10 cellular contexts compared by ENCODE assay signal in the genomic region with DNA sequence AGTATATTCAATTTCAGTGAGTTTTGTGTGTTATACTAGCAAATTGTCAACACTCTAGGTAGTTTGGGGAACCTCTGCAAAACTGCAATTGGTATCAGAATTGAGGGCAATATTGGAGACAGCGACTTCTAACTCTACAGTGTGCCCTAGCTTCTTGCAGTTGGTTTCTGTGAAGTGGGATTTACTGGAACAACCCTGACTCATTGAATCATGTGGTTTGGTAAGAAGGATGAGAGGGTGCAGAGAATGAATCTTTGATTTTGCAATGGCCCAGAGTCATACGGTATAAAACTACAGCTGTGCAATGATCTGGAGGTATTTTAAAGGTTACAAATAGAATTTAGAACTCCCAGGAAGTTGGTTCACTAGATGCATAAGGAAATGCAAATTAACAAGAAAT.
DNase-seq lines count a peak whose midpoint lies in the region; ATAC-seq, FAIRE-seq and TF ChIP-seq lines count a peak whose summit lies in the region.
"Had no signal": no experiment of that assay in that cellular context is flagged by ENCODE, and none has a peak within 500 bp of the region (broad histone marks: within the 10 kb centered on the region; RNA-seq: fewer than 3 reads in every experiment).

No MANE protein-coding gene starts in this region.

- ATAC-seq in activated T-helper 17 cell treated with anti-CD3 and anti-CD28 coated beads, Interleukin-2, amount 50 U/mL, for 72 hours (replicated peaks), result peak; percentile 81
- no peak for ATAC-seq in GM18502 (IDR thresholded peaks at IDR 0.05; ENCODE audit: poor library complexity, unreplicated experiment)

- 70 to 74% (median 72%) methylated on average over 2 of the region's 2 CpGs for WGBS in small intestine, 3 donors

- H3K27ac ChIP-seq in small intestine (ENCODE audit: low read depth in 1 of 2, low read length in 1 of 2), result no peak overlapping the region

- peaks cover 19% of the 10 kb centered on the region for H3K4me1 Mint-ChIP-seq in activated T-helper 17 cell treated with anti-CD3 and anti-CD28 coated beads, Interleukin-2, amount 50 U/mL, for 72 hours

- H3K27ac Mint-ChIP-seq in activated T-helper 17 cell treated with anti-CD3 and anti-CD28 coated beads, Interleukin-2, amount 50 U/mL, for 72 hours, result peak overlapping the region; percentile 75

- DNase-seq in AG09309 (ENCODE audit: low read depth) (peak; percentile 70), HT1080 (ENCODE audit: low read depth) (peak; percentile 70), iris pigment epithelial cell (ENCODE audit: low read depth) (peak; percentile 79), NCI-H1417 treated with DMSO at 0.1 percent for 48 hours (lab: John Stamatoyannopoulos, UW) (no peak), small intestine (no peak), hippocampal formation (lab: John Stamatoyannopoulos, UW) (no peak)
- DNase-seq: left colon, NCI-H2171 treated with DMSO at 0.1 percent for 48 hours had no signal

- H3K4me1 ChIP-seq in small intestine (ENCODE audit: control insufficient read depth in 2 of 2, insufficient read depth in 1 of 2, low read depth in 1 of 2, low read length in 1 of 2), result peaks cover 0 to 6% of the 10 kb centered on the region in 2 donors

- H3K4me3 Mint-ChIP-seq in activated T-helper 17 cell treated with anti-CD3 and anti-CD28 coated beads, Interleukin-2, amount 50 U/mL, for 72 hours, result peak overlapping the region; percentile 84

- no peaks in the 10 kb centered on the region for H3K27me3 ChIP-seq in small intestine (ENCODE audit: control insufficient read depth in 2 of 2, insufficient read depth in 2 of 2, low read length in 2 of 2)

- H3K4me3 ChIP-seq in AG09309 (ENCODE audit: control insufficient read depth, low read depth, low read length), result no peak overlapping the region; the same call in 1 of the 2 replicates
- no peak overlapping the region for H3K4me3 ChIP-seq in small intestine (ENCODE audit: low read depth in 1 of 2, low read length in 2 of 2)

- H3K9me3 ChIP-seq in small intestine (ENCODE audit: control insufficient read depth, low read depth), result no peaks in the 10 kb centered on the region

- no peak for TF ChIP-seq CTCF in AG09309 (IDR thresholded peaks at IDR 0.05; ENCODE audit: control insufficient read depth, insufficient read depth, low read depth, low read length, missing control alignments)

- no peak for FAIRE-seq in small intestine (lab: Jason Lieb, UNC)

- H3K36me3 ChIP-seq in small intestine (ENCODE audit: control insufficient read depth in 2 of 2, insufficient read depth in 2 of 2, low read length in 2 of 2), result no peaks in the 10 kb centered on the region

- no peaks in the 10 kb centered on the region for H3K27me3 Mint-ChIP-seq in activated T-helper 17 cell treated with anti-CD3 and anti-CD28 coated beads, Interleukin-2, amount 50 U/mL, for 72 hours

- H3K9me3 Mint-ChIP-seq in activated T-helper 17 cell treated with anti-CD3 and anti-CD28 coated beads, Interleukin-2, amount 50 U/mL, for 72 hours, result no peaks in the 10 kb centered on the region

- H3K36me3 Mint-ChIP-seq in activated T-helper 17 cell treated with anti-CD3 and anti-CD28 coated beads, Interleukin-2, amount 50 U/mL, for 72 hours (ENCODE audit: low read depth), result no peaks in the 10 kb centered on the region

Comparison
In these comparisons a context has a peak if more than half of its experiments do, and no peak if none do; other contexts are left out.
1. DNase-seq: peak in AG09309 (single experiment), HT1080 (single experiment) and iris pigment epithelial cell (single experiment); none in NCI-H1417 treated with DMSO at 0.1 percent for 48 hours (single experiment), small intestine (single experiment) and hippocampal formation (0 of 2).